In genomic region chr1:2053784-2054376, GRCh38 we compare ENCODE assay signal across 23 cellular contexts. TPM values are rescaled to one million over a fixed set of nuclear protein-coding genes. Genes with fewer than 3 reads are reported as not detected.
"Had no signal": no experiment of that assay in that cellular context is flagged by ENCODE, and none has a peak within 500 bp of the region (broad histone marks: within the 10 kb centered on the region; RNA-seq: fewer than 3 reads in every experiment).

No MANE protein-coding gene starts in this region.

- H3K4me3 ChIP-seq: ascending aorta, skin epidermis, suprapubic skin, transverse colon had no signal

- H3K27ac ChIP-seq: ascending aorta, skin epidermis, suprapubic skin, transverse colon had no signal

- H3K27ac Mint-ChIP-seq: activated CD4-positive, alpha-beta T cell treated with anti-CD3 and anti-CD28 coated beads, Interleukin-2, amount 10 ng/mL, durations not matched to agents 24 days and 14 days; activated CD8-positive, alpha-beta T cell treated with anti-CD3 and anti-CD28 coated beads for 36 hours; activated naive CD4-positive, alpha-beta T cell treated with anti-CD3 and anti-CD28 coated beads, Interleukin-2, amount 10 ng/mL, durations not matched to agents 7 days and 5 days; activated T-cell treated with anti-CD3 and anti-CD28 coated beads, Interleukin-2, amount 50 U/mL, for 24 hours; nephron progenitor cell; stimulated activated naive CD8-positive, alpha-beta T cell treated with anti-CD3 and anti-CD28 coated beads, Interleukin-15, amount 100 ng/mL, for 72 hours had no signal

- H3K9me3 ChIP-seq: ascending aorta, suprapubic skin, transverse colon had no signal

- H3K36me3 ChIP-seq: ascending aorta, transverse colon had no signal

- H3K27me3 Mint-ChIP-seq: activated CD8-positive, alpha-beta T cell treated with anti-CD3 and anti-CD28 coated beads for 36 hours had no signal

- DNase-seq: activated CD4-positive, alpha-beta T cell treated with anti-CD3 and anti-CD28 coated beads, Interleukin-2, amount 10 ng/mL, durations not matched to agents 24 days and 14 days; activated CD8-positive, alpha-beta T cell treated with anti-CD3 and anti-CD28 coated beads for 36 hours; activated naive CD4-positive, alpha-beta T cell treated with anti-CD3 and anti-CD28 coated beads, Interleukin-2, amount 10 ng/mL, durations not matched to agents 7 days and 5 days; activated T-cell treated with anti-CD3 and anti-CD28 coated beads, Interleukin-2, amount 50 U/mL, for 24 hours; cerebellar nuclear complex; cortex of kidney; erythroblast; foreskin melanocyte; glutamatergic neuron; hypothalamus; islet precursor cell; nephron progenitor cell; stimulated activated naive CD8-positive, alpha-beta T cell treated with anti-CD3 and anti-CD28 coated beads, Interleukin-15, amount 100 ng/mL, for 72 hours; transverse colon had no signal

- H3K36me3 Mint-ChIP-seq: activated naive CD4-positive, alpha-beta T cell treated with anti-CD3 and anti-CD28 coated beads, Interleukin-2, amount 10 ng/mL, durations not matched to agents 7 days and 5 days had no signal

- FAIRE-seq: endometrium had no signal

- H3K4me1 ChIP-seq: ascending aorta had no signal

- H3K9me3 Mint-ChIP-seq: activated CD4-positive, alpha-beta T cell treated with anti-CD3 and anti-CD28 coated beads, Interleukin-2, amount 10 ng/mL, durations not matched to agents 24 days and 14 days; activated CD8-positive, alpha-beta T cell treated with anti-CD3 and anti-CD28 coated beads for 36 hours; activated naive CD4-positive, alpha-beta T cell treated with anti-CD3 and anti-CD28 coated beads, Interleukin-2, amount 10 ng/mL, durations not matched to agents 7 days and 5 days; activated T-cell treated with anti-CD3 and anti-CD28 coated beads, Interleukin-2, amount 50 U/mL, for 24 hours; nephron progenitor cell; stimulated activated naive CD8-positive, alpha-beta T cell treated with anti-CD3 and anti-CD28 coated beads, Interleukin-15, amount 100 ng/mL, for 72 hours had no signal

- H3K4me3 Mint-ChIP-seq: activated CD4-positive, alpha-beta T cell treated with anti-CD3 and anti-CD28 coated beads, Interleukin-2, amount 10 ng/mL, durations not matched to agents 24 days and 14 days; activated CD8-positive, alpha-beta T cell treated with anti-CD3 and anti-CD28 coated beads for 36 hours; activated naive CD4-positive, alpha-beta T cell treated with anti-CD3 and anti-CD28 coated beads, Interleukin-2, amount 10 ng/mL, durations not matched to agents 7 days and 5 days; activated T-cell treated with anti-CD3 and anti-CD28 coated beads, Interleukin-2, amount 50 U/mL, for 24 hours; nephron progenitor cell; stimulated activated naive CD8-positive, alpha-beta T cell treated with anti-CD3 and anti-CD28 coated beads, Interleukin-15, amount 100 ng/mL, for 72 hours had no signal

- ATAC-seq: activated CD8-positive, alpha-beta T cell treated with anti-CD3 and anti-CD28 coated beads for 36 hours; left lobe of liver; stimulated activated naive CD8-positive, alpha-beta T cell treated with anti-CD3 and anti-CD28 coated beads, Interleukin-15, amount 100 ng/mL, for 72 hours had no signal

RNA-seq across cellular contexts. Expression of gene GABRD, which starts 34.7 kb away (rescaled TPM):
- total RNA-seq: activated CD4-positive, alpha-beta T cell treated with anti-CD3 and anti-CD28 coated beads, Interleukin-2, amount 10 ng/mL, durations not matched to agents 24 days and 14 days; activated CD8-positive, alpha-beta T cell treated with anti-CD3 and anti-CD28 coated beads for 36 hours; ascending aorta; left lobe of liver; myocyte; omental fat pad; T-helper 1 cell treated with Interleukin-12 subunit alpha and Interleukin-12 subunit beta and Interleukin-4 antibody, amounts not matched to agents 30 ng/mL and 1 ng/mL, for 36 hours; transverse colon had no signal

RNA-seq across cellular contexts. Expression of gene CFAP74, which starts 50.3 kb away (rescaled TPM):
- total RNA-seq: activated CD4-positive, alpha-beta T cell treated with anti-CD3 and anti-CD28 coated beads, Interleukin-2, amount 10 ng/mL, durations not matched to agents 24 days and 14 days; ascending aorta; myocyte; posterior vena cava; suprapubic skin; T-helper 1 cell treated with Interleukin-12 subunit alpha and Interleukin-12 subunit beta and Interleukin-4 antibody, amounts not matched to agents 30 ng/mL and 1 ng/mL, for 36 hours; transverse colon had no signal
